Comparison of ENCODE assay signal across 19 cellular contexts in genomic region chr4:19645589-19645988, GRCh38.
DNase-seq lines count a peak whose midpoint lies in the region; ATAC-seq and TF ChIP-seq lines count a peak whose summit lies in the region.
"Had no signal": no experiment of that assay in that cellular context is flagged by ENCODE, and none has a peak within 500 bp of the region (broad histone marks: within the 10 kb centered on the region; RNA-seq: fewer than 3 reads in every experiment).

No MANE protein-coding gene starts in this region.

- no peaks in the 10 kb centered on the region for H3K27me3 ChIP-seq in DND-41 (ENCODE audit: insufficient read depth, low read length, poor library complexity)
- no peaks in the 10 kb centered on the region for H3K27me3 ChIP-seq in fibroblast of lung (ENCODE audit: control insufficient read depth, insufficient read depth, low read length)
- no peaks in the 10 kb centered on the region for H3K27me3 ChIP-seq in SJCRH30
- H3K27me3 ChIP-seq: BLaER1 treated with 17β-estradiol and CSF1 and Interleukin-3, amounts not matched to agents 10 nM and 100 nM had no signal

- no peaks in the 10 kb centered on the region for H3K36me3 Mint-ChIP-seq in neural crest cell (ENCODE audit: low read depth)
- H3K36me3 Mint-ChIP-seq: CD8-positive, alpha-beta T cell had no signal

- TF ChIP-seq CTCF in DND-41 (IDR thresholded peaks at IDR 0.05; ENCODE audit: borderline replicate concordance, extremely low read depth, low read length, poor library complexity, severe bottlenecking) (no peak), fibroblast of lung (conservative IDR thresholded peaks at IDR 0.05 in 1 of 2, IDR thresholded peaks at IDR 0.05 in 1 of 2; ENCODE audit: low read depth in 1 of 2, low read length in 2 of 2) (no peak), neural crest cell (conservative IDR thresholded peaks at IDR 0.05) (no peak)

- no peak overlapping the region for H3K4me2 ChIP-seq in DND-41 (ENCODE audit: insufficient read depth, low read length)
- no peak overlapping the region for H3K4me2 ChIP-seq in fibroblast of lung (ENCODE audit: extremely low read depth, insufficient read depth, low read length)
- H3K4me2 ChIP-seq: A549; BLaER1 treated with 17β-estradiol and CSF1 and Interleukin-3, amounts not matched to agents 10 nM and 100 nM had no signal

- H3K36me3 ChIP-seq in DND-41 (ENCODE audit: insufficient read depth, low read length): no peaks in the 10 kb centered on the region
- H3K36me3 ChIP-seq in fibroblast of lung (ENCODE audit: control insufficient read depth, insufficient read depth, low read length): no peaks in the 10 kb centered on the region
- H3K36me3 ChIP-seq in SJCRH30: no peaks in the 10 kb centered on the region
- H3K36me3 ChIP-seq: BLaER1 treated with 17β-estradiol and CSF1 and Interleukin-3, amounts not matched to agents 10 nM and 100 nM had no signal

- no peaks in the 10 kb centered on the region for H3K79me2 ChIP-seq in DND-41 (ENCODE audit: insufficient read depth, low read length)
- H3K79me2 ChIP-seq in fibroblast of lung (ENCODE audit: control insufficient read depth, insufficient read depth, low read length): no peaks in the 10 kb centered on the region

- no peaks in the 10 kb centered on the region for H3K9me3 ChIP-seq in DND-41 (ENCODE audit: insufficient read depth, low read length, severe bottlenecking)
- H3K9me3 ChIP-seq in fibroblast of lung (ENCODE audit: control insufficient read depth, insufficient read depth, low read depth, low read length): no peaks in the 10 kb centered on the region
- H3K9me3 ChIP-seq in SJCRH30 (replicated peaks): no peaks in the 10 kb centered on the region
- H3K9me3 ChIP-seq: A549, Caco-2 had no signal

- no peak overlapping the region for H2AFZ ChIP-seq in DND-41 (ENCODE audit: low read depth, low read length)
- peak overlapping the region; percentile 10 for H2AFZ ChIP-seq in fibroblast of lung (ENCODE audit: low read length)

- peak overlapping the region; percentile 57 for H3K27ac Mint-ChIP-seq in neural crest cell (ENCODE audit: unreplicated experiment)
- H3K27ac Mint-ChIP-seq: B cell; CD4-positive, alpha-beta T cell; CD8-positive, alpha-beta T cell had no signal

- H3K9me3 Mint-ChIP-seq in neural crest cell: peaks cover 16% of the 10 kb centered on the region

- H3K4me1 ChIP-seq in DND-41 (ENCODE audit: insufficient read depth, low read length): no peaks in the 10 kb centered on the region
- no peaks in the 10 kb centered on the region for H3K4me1 ChIP-seq in fibroblast of lung (ENCODE audit: control insufficient read depth, extremely low read depth, insufficient read depth, low read length)
- H3K4me1 ChIP-seq in SJCRH30: no peaks in the 10 kb centered on the region
- H3K4me1 ChIP-seq: A549, Caco-2 had no signal

- H3K4me1 Mint-ChIP-seq in neural crest cell: no peaks in the 10 kb centered on the region
- H3K4me1 Mint-ChIP-seq: B cell had no signal

- no peaks in the 10 kb centered on the region for H3K27me3 Mint-ChIP-seq in neural crest cell (ENCODE audit: low read depth)
- H3K27me3 Mint-ChIP-seq: B cell; CD4-positive, alpha-beta T cell had no signal

- DNase-seq in DND-41 (no peak), fibroblast of lung (ENCODE audit: low read depth in 2 of 2) (no peak), neural crest cell (ENCODE audit: low read depth, low spot score) (no peak), cerebellar nuclear complex (lab: John Stamatoyannopoulos, UW) (no peak), amygdala (lab: John Stamatoyannopoulos, UW) (no peak), SJCRH30 (no peak)
- DNase-seq: AML-193; Caco-2; Calu3; CD4-positive, alpha-beta T cell; CD8-positive, alpha-beta T cell; DMS79 treated with DMSO at 0.1 percent for 48 hours; EL; GF-D8 had no signal

- H3K4me3 ChIP-seq in DND-41 (ENCODE audit: low read depth in 1 of 2, low read length in 2 of 2) (no peak overlapping the region), fibroblast of lung (replicated peaks in 1 of 4; ENCODE audit: control extremely low read depth in 1 of 4, insufficient read depth in 1 of 4, low read depth in 3 of 4, low read length in 4 of 4) (no peak overlapping the region), SJCRH30 (no peak overlapping the region)
- H3K4me3 ChIP-seq: A549; BLaER1 treated with 17β-estradiol and CSF1 and Interleukin-3, amounts not matched to agents 10 nM and 100 nM had no signal

- peak; percentile 59 for ATAC-seq in DND-41 (ENCODE audit: insufficient read depth, low read depth)
- ATAC-seq: A549; CD8-positive, alpha-beta T cell had no signal

- no peak overlapping the region for H3K4me3 Mint-ChIP-seq in neural crest cell
- H3K4me3 Mint-ChIP-seq: B cell; CD4-positive, alpha-beta T cell; CD8-positive, alpha-beta T cell had no signal

- H3K9ac ChIP-seq in DND-41 (ENCODE audit: low read depth, low read length) (no peak overlapping the region), fibroblast of lung (ENCODE audit: insufficient read depth, low read length) (no peak overlapping the region)
- H3K9ac ChIP-seq: BLaER1 treated with 17β-estradiol and CSF1 and Interleukin-3, amounts not matched to agents 10 nM and 100 nM had no signal

- H3K27ac ChIP-seq in DND-41 (ENCODE audit: low read length): no peak overlapping the region
- H3K27ac ChIP-seq in fibroblast of lung (ENCODE audit: insufficient read depth, low read length): no peak overlapping the region
- H3K27ac ChIP-seq in SJCRH30: no peak overlapping the region
- H3K27ac ChIP-seq: 22Rv1; A549; BLaER1 treated with 17β-estradiol and CSF1 and Interleukin-3, amounts not matched to agents 10 nM and 100 nM; C4-2B had no signal

- H4K20me1 ChIP-seq in DND-41 (ENCODE audit: insufficient read depth, low read length) (no peaks in the 10 kb centered on the region), fibroblast of lung (ENCODE audit: control insufficient read depth, extremely low read depth, insufficient read depth, low read length) (no peaks in the 10 kb centered on the region)
- H4K20me1 ChIP-seq: BLaER1 treated with 17β-estradiol and CSF1 and Interleukin-3, amounts not matched to agents 10 nM and 100 nM had no signal
